8 cellular contexts compared by ENCODE assay signal in the genomic region with DNA sequence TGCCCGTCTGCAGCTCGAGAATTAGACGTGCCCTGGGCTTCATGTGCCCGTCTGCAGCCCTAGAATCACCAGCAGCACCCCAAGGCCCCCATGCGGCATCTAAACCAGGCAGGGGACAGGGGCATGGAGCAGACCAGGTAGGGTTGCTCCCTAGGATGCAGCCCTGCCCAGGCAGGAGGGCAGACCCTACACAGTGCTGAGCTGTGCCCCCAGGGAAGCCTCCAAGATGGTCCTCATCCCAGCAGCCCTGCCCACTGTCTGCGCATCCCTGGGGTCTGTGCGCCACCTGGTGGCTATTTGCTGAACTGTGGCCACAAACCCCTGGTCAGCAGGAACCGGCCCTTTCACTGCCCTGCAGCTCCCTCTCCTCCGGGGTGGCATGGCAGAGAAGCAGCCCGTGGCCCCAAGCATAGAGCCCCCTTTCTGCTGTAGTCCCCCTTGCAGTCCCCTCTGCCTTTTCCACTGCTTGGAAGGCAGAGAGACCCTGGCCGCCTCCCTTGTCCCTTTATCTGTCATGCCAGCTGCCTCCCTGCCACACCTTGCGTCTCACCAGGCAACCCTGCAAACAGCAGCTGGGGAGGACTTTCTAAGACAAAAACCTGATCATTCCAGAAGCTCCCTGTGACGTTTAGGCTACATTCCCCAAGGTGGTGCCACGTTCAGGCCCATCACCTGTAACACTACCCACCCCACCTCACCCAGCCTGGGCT.
DNase-seq lines count a peak whose midpoint lies in the region; ATAC-seq and TF ChIP-seq lines count a peak whose summit lies in the region.

No MANE protein-coding gene starts in this region.

- no peak overlapping the region for H3K4me2 ChIP-seq in SU-DHL-6 (ENCODE audit: low read depth, low read length, poor library complexity, severe bottlenecking)

- H3K27ac Mint-ChIP-seq in CD8-positive, alpha-beta T cell: no peak overlapping the region
- H3K27ac Mint-ChIP-seq in activated naive CD8-positive, alpha-beta T cell treated with anti-CD3 and anti-CD28 coated beads, Interleukin-2, amount 10 ng/mL, durations not matched to agents 7 days and 5 days: no peak overlapping the region

- no peak for TF ChIP-seq POLR2A in heart left ventricle (IDR thresholded peaks at IDR 0.05)

- no peaks in the 10 kb centered on the region for H4K20me1 ChIP-seq in SU-DHL-6 (ENCODE audit: low read depth, low read length)

- no peaks in the 10 kb centered on the region for H3K27me3 ChIP-seq in CD8-positive, alpha-beta T cell (ENCODE audit: insufficient read depth, low read length)
- H3K27me3 ChIP-seq in SU-DHL-6 (ENCODE audit: low read length) (no peaks in the 10 kb centered on the region), heart left ventricle (no peaks in the 10 kb centered on the region)

- ATAC-seq in CD8-positive, alpha-beta T cell: peak; percentile 48
- ATAC-seq in activated naive CD8-positive, alpha-beta T cell treated with anti-CD3 and anti-CD28 coated beads, Interleukin-2, amount 10 ng/mL, durations not matched to agents 7 days and 5 days (ENCODE audit: low read depth): no peak
- peak; percentile 53 to 67 (median 58) for ATAC-seq in heart left ventricle
- no peak for ATAC-seq in HG02981 (IDR thresholded peaks at IDR 0.05; ENCODE audit: unreplicated experiment)

- H3K9me3 ChIP-seq in CD8-positive, alpha-beta T cell (ENCODE audit: low read length): no peaks in the 10 kb centered on the region
- H3K9me3 ChIP-seq in SU-DHL-6 (ENCODE audit: insufficient read depth, low read length) (no peaks in the 10 kb centered on the region), heart left ventricle (no peaks in the 10 kb centered on the region)

- TF ChIP-seq CTCF in CD8-positive, alpha-beta T cell (IDR thresholded peaks at IDR 0.05): peak; percentile 89
- TF ChIP-seq CTCF in SU-DHL-6 (IDR thresholded peaks at IDR 0.05; ENCODE audit: insufficient read depth, low read length, poor library complexity, severe bottlenecking) (peak; percentile 95), heart left ventricle (IDR thresholded peaks at IDR 0.05) (peak; percentile 89 to 99 (median 94))

- H3K9ac ChIP-seq in SU-DHL-6 (ENCODE audit: low read length): no peak overlapping the region

- 39 to 50% (median 41%) methylated on average over 11 to 14 of the region's 14 CpGs for WGBS in heart left ventricle, 4 donors

- no peaks in the 10 kb centered on the region for H3F3A ChIP-seq in SU-DHL-6 (ENCODE audit: insufficient read depth)

- H3K36me3 ChIP-seq in CD8-positive, alpha-beta T cell (ENCODE audit: insufficient read depth, low read length): no peaks in the 10 kb centered on the region
- H3K36me3 ChIP-seq in SU-DHL-6 (ENCODE audit: low read length) (no peaks in the 10 kb centered on the region), heart left ventricle (no peaks in the 10 kb centered on the region)

- H3K27ac ChIP-seq in CD8-positive, alpha-beta T cell (ENCODE audit: low read depth, low read length): no peak overlapping the region
- no peak overlapping the region for H3K27ac ChIP-seq in SU-DHL-6 (ENCODE audit: low read depth, low read length)
- H3K27ac ChIP-seq in heart left ventricle: no peak overlapping the region

- H3K9me2 ChIP-seq in SU-DHL-6 (replicated peaks; ENCODE audit: insufficient read depth, low read length): no peaks in the 10 kb centered on the region

- no peak overlapping the region for H3K4me3 ChIP-seq in CD8-positive, alpha-beta T cell (ENCODE audit: low read depth, low read length)
- H3K4me3 ChIP-seq in SU-DHL-6 (ENCODE audit: insufficient read depth, low read length, poor library complexity, severe bottlenecking) (no peak overlapping the region), heart left ventricle (no peak overlapping the region)

- DNase-seq in CD8-positive, alpha-beta T cell: peak; percentile 47 to 85 (median 66)
- DNase-seq in HT-29 (ENCODE audit: low spot score) (peak; percentile 83), heart left ventricle (peak; percentile 67 to 89 (median 75)), retina (peak; percentile 92), NCI-H510A treated with DMSO at 0.1 percent for 48 hours (lab: John Stamatoyannopoulos, UW) (no peak)
- peak; percentile 81 for DNase-seq in activated naive CD8-positive, alpha-beta T cell treated with anti-CD3 and anti-CD28 coated beads, Interleukin-2, amount 10 ng/mL, durations not matched to agents 7 days and 5 days

- no peaks in the 10 kb centered on the region for H3K27me3 Mint-ChIP-seq in CD8-positive, alpha-beta T cell (ENCODE audit: low read depth)
- H3K27me3 Mint-ChIP-seq in activated naive CD8-positive, alpha-beta T cell treated with anti-CD3 and anti-CD28 coated beads, Interleukin-2, amount 10 ng/mL, durations not matched to agents 7 days and 5 days: no peaks in the 10 kb centered on the region

- POLR2A ChIA-PET in CD8-positive, alpha-beta T cell (lab: Charles Lee): interaction anchor here (3.6 kb wide), 1 partner anchor 355 kb away, joined by 31 read pairs; the partner anchor contains the start of gene CDKN1C
- POLR2A ChIA-PET in activated naive CD8-positive, alpha-beta T cell treated with anti-CD3 and anti-CD28 coated beads, Interleukin-2, amount 10 ng/mL, durations not matched to agents 7 days and 5 days (lab: Charles Lee): interaction anchor here (0.9 to 3.5 kb wide), 4 partner anchors 104 to 357 kb away, joined by 3 to 14 read pairs (median 4); partner anchors contain the start of gene TSSC4

- no peaks in the 10 kb centered on the region for H3K9me3 Mint-ChIP-seq in CD8-positive, alpha-beta T cell
- no peaks in the 10 kb centered on the region for H3K9me3 Mint-ChIP-seq in activated naive CD8-positive, alpha-beta T cell treated with anti-CD3 and anti-CD28 coated beads, Interleukin-2, amount 10 ng/mL, durations not matched to agents 7 days and 5 days

- peaks cover 29% of the 10 kb centered on the region for H3K4me1 Mint-ChIP-seq in CD8-positive, alpha-beta T cell (ENCODE audit: low read depth)
- peaks cover 20% of the 10 kb centered on the region for H3K4me1 Mint-ChIP-seq in activated naive CD8-positive, alpha-beta T cell treated with anti-CD3 and anti-CD28 coated beads, Interleukin-2, amount 10 ng/mL, durations not matched to agents 7 days and 5 days

- intact Hi-C loops in CD8-positive, alpha-beta T cell (cut with DNase I, micrococcal nuclease): loop anchor here (1.0 to 5.0 kb wide), 5 partner anchors 103 to 506 kb away; partner anchors contain the start of genes C11orf21 (in 1 of the 2) and TSPAN32 (in 1 of the 2)
- intact Hi-C loops in heart left ventricle (cut with DNase I): loop anchor here (1.0 to 10.0 kb wide), 7 partner anchors 103 to 337 kb away; partner anchors contain the start of genes C11orf21 (in 3 of the 10) and TSPAN32 (in 3 of the 10)

- no peak overlapping the region for H3K4me3 Mint-ChIP-seq in CD8-positive, alpha-beta T cell
- no peak overlapping the region for H3K4me3 Mint-ChIP-seq in activated naive CD8-positive, alpha-beta T cell treated with anti-CD3 and anti-CD28 coated beads, Interleukin-2, amount 10 ng/mL, durations not matched to agents 7 days and 5 days

- H3K4me1 ChIP-seq in CD8-positive, alpha-beta T cell (ENCODE audit: insufficient read depth, low read length): peaks cover 30% of the 10 kb centered on the region
- peaks cover 0 to 34% (median 19%) of the 10 kb centered on the region in 12 donors for H3K4me1 ChIP-seq in heart left ventricle

- peaks cover 8% of the 10 kb centered on the region for H3K36me3 Mint-ChIP-seq in CD8-positive, alpha-beta T cell
- no peaks in the 10 kb centered on the region for H3K36me3 Mint-ChIP-seq in activated naive CD8-positive, alpha-beta T cell treated with anti-CD3 and anti-CD28 coated beads, Interleukin-2, amount 10 ng/mL, durations not matched to agents 7 days and 5 days

- no peaks in the 10 kb centered on the region for H3K79me2 ChIP-seq in SU-DHL-6 (ENCODE audit: insufficient read depth, low read length)

- H2AFZ ChIP-seq in SU-DHL-6 (ENCODE audit: low read depth, low read length, severe bottlenecking): no peak overlapping the region

- CTCF ChIA-PET in CD8-positive, alpha-beta T cell (lab: Charles Lee): interaction anchor here (0.6 to 13.4 kb wide), 78 partner anchors 8 to 953 kb away, joined by 3 to 492 read pairs (median 4); partner anchors contain the start of genes C11orf21, CDKN1C, KCNQ1 and PHLDA2

Comparison
In these comparisons a context has a peak if more than half of its experiments do, and no peak if none do; other contexts are left out.
1. ATAC-seq: peak in CD8-positive, alpha-beta T cell (single experiment) and heart left ventricle (4 of 4); none in activated naive CD8-positive, alpha-beta T cell treated with anti-CD3 and anti-CD28 coated beads, Interleukin-2, amount 10 ng/mL, durations not matched to agents 7 days and 5 days (single experiment) and HG02981 (single experiment).
2. Peak in every context shown above with its lines, with median percentiles within 50 percentile points of each other: CTCF ChIP-seq.